ENCODE assay signal across 17 cellular contexts in genomic region chr20:21511485-21511849, GRCh38. TPM values are rescaled to one million over a fixed set of nuclear protein-coding genes. Genes with fewer than 3 reads are reported as not detected.
DNase-seq lines count a peak whose midpoint lies in the region; ATAC-seq, FAIRE-seq and TF ChIP-seq lines count a peak whose summit lies in the region.
"Had no signal": no experiment of that assay in that cellular context is flagged by ENCODE, and none has a peak within 500 bp of the region (broad histone marks: within the 10 kb centered on the region; RNA-seq: fewer than 3 reads in every experiment).

No MANE protein-coding gene starts in this region.

- TF ChIP-seq EP300 in H1 (IDR thresholded peaks at IDR 0.05; ENCODE audit: borderline replicate concordance in 1 of 2, low read depth in 2 of 2, low read length in 2 of 2) (no peak), ovary (IDR thresholded peaks at IDR 0.05) (no peak)

- no peak overlapping the region for H4K8ac ChIP-seq in H1 (ENCODE audit: extremely low read depth, insufficient read depth, low read length)

- intact Hi-C loops in activated CD4-positive, alpha-beta T cell treated with anti-CD3 and anti-CD28 coated beads for 36 hours (cut with DNase I, micrococcal nuclease): loop anchor here (2.0 to 10.0 kb wide), 4 partner anchors 407 to 1149 kb away; partner anchors contain the start of gene INSM1 (in 1 of the 2)
- intact Hi-C loops in ovary (cut with DNase I): no loop called here

- H3K56ac ChIP-seq in H1 (replicated peaks; ENCODE audit: insufficient read length, low read depth, low read length): no peak overlapping the region

- WGBS in H1 (ENCODE audit: extremely low coverage in 1 of 2, insufficient coverage in 1 of 2, insufficient read length in 1 of 2, insufficient replicate concordance in 2 of 2, low coverage in 1 of 2, low lambda C conversion rate in 2 of 2, missing lambda C conversion rate in 1 of 2), 2 experiments: 2% methylated on average over 18 of the region's 18 CpGs; no CpG with 5 or more reads in 1 of the 2 experiments
- 52 to 67% (median 58%) methylated on average over 18 of the region's 18 CpGs for WGBS in ovary, 3 donors

- H3K4me1 ChIP-seq in H1 (replicated peaks in 1 of 4; ENCODE audit: control insufficient read depth in 3 of 4, insufficient read depth in 4 of 4, low read length in 3 of 4): peaks cover 6 to 45% (median 21%) of the 10 kb centered on the region in 4 experiments; a peak in 6 of 7 replicates
- H3K4me1 ChIP-seq in ovary (ENCODE audit: insufficient read depth): peaks cover 10% of the 10 kb centered on the region

- no peak overlapping the region for H2BK5ac ChIP-seq in H1 (ENCODE audit: low read depth, low read length)

- TF ChIP-seq RAD21 in H1 (IDR thresholded peaks at IDR 0.05 in 1 of 2, conservative IDR thresholded peaks at IDR 0.05 in 1 of 2; ENCODE audit: low read depth in 2 of 2, low read length in 2 of 2): no peak

- ATAC-seq in activated CD4-positive, alpha-beta T cell treated with anti-CD3 and anti-CD28 coated beads for 36 hours: no peak

- no peak overlapping the region for H4K91ac ChIP-seq in H1 (replicated peaks; ENCODE audit: insufficient read length, low read length)

- H3K14ac ChIP-seq in H1 (ENCODE audit: insufficient read length): no peak overlapping the region

- no peak overlapping the region for H2BK12ac ChIP-seq in H1 (ENCODE audit: low read depth, low read length)

- no peak overlapping the region for H3K4ac ChIP-seq in H1 (replicated peaks; ENCODE audit: insufficient read length, low read depth, low read length)

- no peak overlapping the region for H3K23ac ChIP-seq in H1 (ENCODE audit: insufficient read length)

- no peak overlapping the region for H2AFZ ChIP-seq in H1 (ENCODE audit: low read length)

- no peak overlapping the region for H2BK120ac ChIP-seq in H1 (replicated peaks; ENCODE audit: low read depth, low read length)

- no peak overlapping the region for H4K5ac ChIP-seq in H1 (ENCODE audit: insufficient read length, low read depth, low read length)

- H3K36me3 Mint-ChIP-seq in activated CD4-positive, alpha-beta T cell treated with anti-CD3 and anti-CD28 coated beads for 36 hours (ENCODE audit: low read depth): no peaks in the 10 kb centered on the region

- H3K4me3 ChIP-seq in MG63: peak overlapping the region; percentile 59
- H3K4me3 ChIP-seq in H1 (ENCODE audit: extremely low read depth in 1 of 4, insufficient read depth in 2 of 4, low read depth in 3 of 4, low read length in 4 of 4): peak overlapping the region in 1 of 4 experiments; percentile 58; a peak in 2 of 8 replicates
- no peak overlapping the region for H3K4me3 ChIP-seq in ovary

- no peaks in the 10 kb centered on the region for H3K9me3 ChIP-seq in MG63
- no peaks in the 10 kb centered on the region for H3K9me3 ChIP-seq in H1 (ENCODE audit: insufficient read depth in 2 of 2, low read depth in 1 of 2, low read length in 1 of 2)
- no peaks in the 10 kb centered on the region for H3K9me3 ChIP-seq in ovary
- H3K9me3 ChIP-seq: tibial nerve had no signal

- H3K4me3 Mint-ChIP-seq in activated CD4-positive, alpha-beta T cell treated with anti-CD3 and anti-CD28 coated beads for 36 hours: peak overlapping the region; percentile 31

- H3K79me2 ChIP-seq in H1 (ENCODE audit: control insufficient read depth in 1 of 2, insufficient read depth in 2 of 2, low read length in 2 of 2): no peaks in the 10 kb centered on the region

- no peaks in the 10 kb centered on the region for H3K79me1 ChIP-seq in H1 (ENCODE audit: low read depth, low read length)

- H3K27ac ChIP-seq in H1 (ENCODE audit: low read depth, low read length) (no peak overlapping the region), ovary (no peak overlapping the region)
- H3K27ac ChIP-seq: tibial nerve had no signal

- no peak overlapping the region for H3K9ac ChIP-seq in H1 (replicated peaks in 1 of 4; ENCODE audit: extremely low read depth in 1 of 4, low read depth in 3 of 4, low read length in 3 of 4)

- H2BK15ac ChIP-seq in H1 (ENCODE audit: low read length): no peak overlapping the region

- H3K23me2 ChIP-seq in H1 (ENCODE audit: low read depth, low read length): peaks cover 6% of the 10 kb centered on the region; the same call in 1 of the 2 replicates

- FAIRE-seq in H1 (lab: Jason Lieb, UNC): no peak
- FAIRE-seq: A204.1 had no signal

- peak overlapping the region; percentile 65; a peak in 3 of 4 replicates for H3K4me2 ChIP-seq in H1 (ENCODE audit: insufficient read depth in 1 of 2, low read depth in 2 of 2, low read length in 2 of 2)

- H3K18ac ChIP-seq in H1 (ENCODE audit: extremely low read depth, low read length): no peak overlapping the region; the same call in 1 of the 2 replicates

- POLR2A ChIA-PET in activated CD4-positive, alpha-beta T cell treated with anti-CD3 and anti-CD28 coated beads for 36 hours (lab: Charles Lee): no interaction called here
- POLR2A ChIA-PET in H1 (lab: Charles Lee; ENCODE audit: partially characterized antibody): interaction anchor here (1.4 to 1.5 kb wide), 2 partner anchors 10 to 198 kb away, joined by 3 read pairs; no protein-coding TSS in a partner anchor

- peaks cover 14 to 24% of the 10 kb centered on the region in 2 experiments for H4K20me1 ChIP-seq in H1 (replicated peaks in 1 of 2; ENCODE audit: control insufficient read depth in 1 of 2, insufficient read depth in 2 of 2, low read length in 2 of 2)

- no peak overlapping the region for H2BK20ac ChIP-seq in H1 (ENCODE audit: low read length)

- peaks cover 71% of the 10 kb centered on the region for H3K27me3 Mint-ChIP-seq in activated CD4-positive, alpha-beta T cell treated with anti-CD3 and anti-CD28 coated beads for 36 hours

- no peak for DNase-seq in activated CD4-positive, alpha-beta T cell treated with anti-CD3 and anti-CD28 coated beads for 36 hours
- no peak for DNase-seq in activated CD4-positive, alpha-beta T cell treated with anti-CD3 and anti-CD28 coated beads, Interleukin-2, amount 50 U/mL, for 4 hours
- DNase-seq in MG63 (no peak), H1 (ENCODE audit: low read depth in 1 of 2, low spot score in 2 of 2) (no peak), pons (ENCODE audit: low spot score) (peak; percentile 38), ovary (no peak), SIG-M5 treated with dmso at 0.1 percent for 504 hours (lab: John Stamatoyannopoulos, UW; ENCODE audit: unreplicated experiment) (no peak)
- no peak for DNase-seq in effector CD4-positive, alpha-beta T cell
- DNase-seq: activated naive CD4-positive, alpha-beta T cell treated with anti-CD3 and anti-CD28 coated beads, Interleukin-2, amount 50 U/mL, for 16 hours; cerebellar nuclear complex; NCI-H1092 had no signal

- H3K27me3 ChIP-seq in MG63 (no peaks in the 10 kb centered on the region), H1 (replicated peaks in 1 of 4; ENCODE audit: control insufficient read depth in 3 of 4, extremely low read depth in 1 of 4, insufficient read depth in 3 of 4, low read length in 3 of 4) (peaks cover 76 to 90% (median 86%) of the 10 kb centered on the region in 4 experiments), ovary (peaks cover 3% of the 10 kb centered on the region)

- H3K9me3 Mint-ChIP-seq in activated CD4-positive, alpha-beta T cell treated with anti-CD3 and anti-CD28 coated beads for 36 hours (ENCODE audit: low read depth): no peaks in the 10 kb centered on the region

- H3K36me3 ChIP-seq in MG63 (no peaks in the 10 kb centered on the region), H1 (ENCODE audit: control insufficient read depth in 2 of 4, insufficient read depth in 4 of 4, low read length in 3 of 4) (peaks cover 0 to 4% (median 0%) of the 10 kb centered on the region in 4 experiments; a peak in 1 of 8 replicates), ovary (no peaks in the 10 kb centered on the region)
- H3K36me3 ChIP-seq: tibial nerve had no signal

- no peak overlapping the region for H3K27ac Mint-ChIP-seq in activated CD4-positive, alpha-beta T cell treated with anti-CD3 and anti-CD28 coated beads for 36 hours

- TF ChIP-seq CTCF in H1 (IDR thresholded peaks at IDR 0.05; ENCODE audit: control extremely low read depth in 1 of 3, insufficient read depth in 1 of 3, low read depth in 1 of 3, low read length in 3 of 3) (no peak), ovary (IDR thresholded peaks at IDR 0.05) (no peak)

- peaks cover 49% of the 10 kb centered on the region for H3K4me1 Mint-ChIP-seq in activated CD4-positive, alpha-beta T cell treated with anti-CD3 and anti-CD28 coated beads for 36 hours

- no peak overlapping the region for H2AK5ac ChIP-seq in H1 (ENCODE audit: low read depth, low read length)

- TF ChIP-seq POLR2A in H1 (IDR thresholded peaks at IDR 0.05; ENCODE audit: control extremely low read depth in 1 of 2, low read depth in 2 of 2, low read length in 2 of 2) (no peak), ovary (IDR thresholded peaks at IDR 0.05) (no peak)

- CTCF ChIA-PET in activated CD4-positive, alpha-beta T cell treated with anti-CD3 and anti-CD28 coated beads for 36 hours (lab: Charles Lee): interaction anchor here (0.6 to 2.9 kb wide), 3 partner anchors 9 to 647 kb away, joined by 3 to 13 read pairs (median 13); no protein-coding TSS in a partner anchor
- CTCF ChIA-PET in H1 (lab: Charles Lee; ENCODE audit: partially characterized antibody): interaction anchor here (1.0 to 1.3 kb wide), 3 partner anchors 60 to 276 kb away, joined by 3 to 4 read pairs (median 3); no protein-coding TSS in a partner anchor

TF ChIP-seq in H1, 55 proteins besides CTCF, POLR2A, EP300 and RAD21:
- TF ChIP-seq TCF12 (IDR thresholded peaks at IDR 0.05; ENCODE audit: low read depth, low read length) (0 out of 2 replicates have a peak, but pooled peaks have one; percentile 2), POLR2AphosphoS5 (IDR thresholded peaks at IDR 0.05; ENCODE audit: low read depth, low read length) (no peak), HDAC2 (IDR thresholded peaks at IDR 0.05; ENCODE audit: borderline replicate concordance in 1 of 2, low read depth in 2 of 2, low read length in 2 of 2) (no peak)

RNA-seq across cellular contexts. Expression of gene NKX2-2, which starts 2.4 kb away (rescaled TPM):
- total RNA-seq in activated CD4-positive, alpha-beta T cell treated with anti-CD3 and anti-CD28 coated beads for 36 hours: not detected
- 3.1 and 8.1 TPM in 2 replicates for total RNA-seq in MG63 (2014; rRNA removed; shearing (Covaris generic); ENCODE audit: low replicate concordance)
- not detected in 2 replicates for total RNA-seq in H1 (2021; fragmentation: NEBNext Ultra II Directional; extraction: Animal tissue kit (Norgen Biotek cat#: 25700))
- not detected in 2 replicates for polyA plus RNA-seq in H1 (2011; rRNA removed)
- not detected for polyA plus RNA-seq in H1 (2011; cell fraction: cytosol; rRNA removed)
- polyA plus RNA-seq in H1 (2011; cell fraction: nucleus; rRNA removed): not detected
- polyA plus RNA-seq in H1 (2012, experiment 1 of 2): not detected in 4 replicates
- not detected for polyA plus RNA-seq in H1 (2012, experiment 2 of 2)
- polyA plus RNA-seq in H1 (2013, experiment 1 of 2): 0.06 TPM
- not detected for polyA plus RNA-seq in H1 (2013, experiment 2 of 2)
- polyA minus RNA-seq in H1 (2011; rRNA and poly(A)+ RNA removed): not detected in 2 replicates
- not detected for polyA minus RNA-seq in H1 (2011; cell fraction: cytosol; rRNA and poly(A)+ RNA removed)
- not detected for polyA minus RNA-seq in H1 (2011; cell fraction: nucleus; rRNA and poly(A)+ RNA removed)
- total RNA-seq in ovary: not detected
- not detected for polyA plus RNA-seq in ovary
- total RNA-seq: HepG2, liver, OCI-LY7, tibial nerve had no signal
- polyA plus RNA-seq: esophagus, HepG2, liver had no signal

Comparison
In these comparisons a context has a peak if more than half of its experiments do, and no peak if none do; other contexts are left out.
1. intact Hi-C loops: an anchor here in activated CD4-positive, alpha-beta T cell treated with anti-CD3 and anti-CD28 coated beads for 36 hours (2.0 to 10.0 kb wide); none called in ovary.